ENCODE assay signal across 8 cellular contexts in genomic region chr17:47698749-47699535, GRCh38. TPM values are rescaled to one million over a fixed set of nuclear protein-coding genes. Genes with fewer than 3 reads are reported as not detected.
DNase-seq lines count a peak whose midpoint lies in the region; ATAC-seq, FAIRE-seq and TF ChIP-seq lines count a peak whose summit lies in the region.

No MANE protein-coding gene starts in this region.

- H3K36me3 Mint-ChIP-seq in CD8-positive, alpha-beta memory T cell = peaks cover 0 to 1% (median 0%) of the 10 kb centered on the region in 3 donors

- no peak for ATAC-seq in Right ventricle myocardium inferior

- no peaks in the 10 kb centered on the region for H3K9me3 ChIP-seq in CD8-positive, alpha-beta memory T cell (ENCODE audit: low read length)
- H3K9me3 ChIP-seq in prostate gland = no peaks in the 10 kb centered on the region

- peak; percentile 62 to 98 (median 78) for TF ChIP-seq CTCF in prostate gland (IDR thresholded peaks at IDR 0.05)

- H3K9me3 Mint-ChIP-seq in CD8-positive, alpha-beta memory T cell = no peaks in the 10 kb centered on the region

- peak overlapping the region in 7 of 8 donors; percentile 1 to 89 (median 63) for H3K27ac Mint-ChIP-seq in CD8-positive, alpha-beta memory T cell

- H3K27ac ChIP-seq in CD8-positive, alpha-beta memory T cell (ENCODE audit: low read depth, low read length) = no peak overlapping the region
- H3K27ac ChIP-seq in prostate gland = no peak overlapping the region

- no peaks in the 10 kb centered on the region for H3K27me3 ChIP-seq in CD8-positive, alpha-beta memory T cell (ENCODE audit: insufficient read depth, low read length, poor library complexity, severe bottlenecking)
- no peaks in the 10 kb centered on the region for H3K27me3 ChIP-seq in prostate gland (replicated peaks; ENCODE audit: insufficient read depth)

- TF ChIP-seq POLR2A in prostate gland (IDR thresholded peaks at IDR 0.05) = no peak

- H3K4me1 ChIP-seq in CD8-positive, alpha-beta memory T cell (ENCODE audit: insufficient read depth, low read length) = peaks cover 59% of the 10 kb centered on the region
- H3K4me1 ChIP-seq in prostate gland (replicated peaks) = no peaks in the 10 kb centered on the region

- CTCF ChIA-PET in CD8-positive, alpha-beta memory T cell (lab: Charles Lee) = interaction anchor here (0.7 to 7.2 kb wide), 26 partner anchors 8 to 363 kb away, joined by 3 to 84 read pairs (median 4); partner anchors contain the start of genes KPNB1, SCRN2 and TBX21

- peaks cover 0 to 2% of the 10 kb centered on the region in 2 donors for H3K27me3 Mint-ChIP-seq in CD8-positive, alpha-beta memory T cell

- POLR2A ChIA-PET in CD8-positive, alpha-beta memory T cell (lab: Charles Lee) = interaction anchor here (3.4 kb wide), 1 partner anchor 34 kb away, joined by 20 read pairs; the partner anchor contains the start of gene TBX21

- in situ Hi-C loops in SK-MEL-5 (cut with HindIII; ENCODE audit: low pct_unique_long_range_greater_than_20kb, low sequenced_read_pairs) = no loop called here

- H3K4me3 Mint-ChIP-seq in CD8-positive, alpha-beta memory T cell = peak overlapping the region in 4 of 7 donors; percentile 22 to 84 (median 32)

- H3K4me1 Mint-ChIP-seq in CD8-positive, alpha-beta memory T cell = peaks cover 58 to 74% (median 59%) of the 10 kb centered on the region in 3 donors

- FAIRE-seq in HTR-8/SVneo (lab: Jason Lieb, UNC) = peak; percentile 87

- no peaks in the 10 kb centered on the region for H3K36me3 ChIP-seq in CD8-positive, alpha-beta memory T cell (ENCODE audit: insufficient read depth, low read length)
- H3K36me3 ChIP-seq in prostate gland = no peaks in the 10 kb centered on the region

- intact Hi-C loops in Right ventricle myocardium inferior (cut with DNase I) (loop anchor here (10.0 kb wide), 1 partner anchor 196 kb away; the partner anchor contains the start of gene SP2), prostate gland (cut with DNase I) (loop anchor here (10.0 kb wide), 1 partner anchor 106 kb away; no protein-coding TSS in a partner anchor)

- DNase-seq in CD8-positive, alpha-beta memory T cell = peak; percentile 63 to 85 (median 72)
- peak; percentile 95 for DNase-seq in HTR-8/SVneo (ENCODE audit: insufficient read length, low spot score)
- DNase-seq in SK-MEL-5 (ENCODE audit: low read depth, low spot score) = peak; percentile 63
- DNase-seq in activated naive CD4-positive, alpha-beta T cell treated with Interleukin-2 at 50 U/mL for 16 hours = peak; percentile 87
- peak; percentile 83 for DNase-seq in Right ventricle myocardium inferior (ENCODE audit: missing footprints)
- DNase-seq in prostate gland (ENCODE audit: low spot score) = peak; percentile 22
- no peak for DNase-seq in H4 (ENCODE audit: low spot score)
- DNase-seq in NCI-H510A (lab: John Stamatoyannopoulos, UW) = no peak

- no peak overlapping the region for H3K4me3 ChIP-seq in CD8-positive, alpha-beta memory T cell (ENCODE audit: low read length)
- no peak overlapping the region for H3K4me3 ChIP-seq in prostate gland

- 67% methylated on average over 25 of the region's 25 CpGs for WGBS in prostate gland

RNA-seq across cellular contexts. Expression of gene TBKBP1, which starts 5.0 kb away (rescaled TPM):
- total RNA-seq in CD8-positive, alpha-beta memory T cell = 1 to 10 TPM; 6.6 to 6.7 TPM
- 1.8 TPM for polyA plus RNA-seq in CD8-positive, alpha-beta memory T cell
- total RNA-seq in SK-MEL-5 (2014; rRNA removed; shearing (Covaris generic)) = 7.7 and 8.3 TPM in 2 replicates
- 12.8 and 14.3 TPM in 2 replicates for polyA plus RNA-seq in SK-MEL-5 (2015; cell fraction: cytosol; rRNA removed)
- polyA plus RNA-seq in SK-MEL-5 (2015; cell fraction: nucleus; rRNA removed) = 38.7 and 43.6 TPM in 2 replicates
- total RNA-seq in Right ventricle myocardium inferior (14.2 TPM), prostate gland (10 to 100 TPM in 1 of 2 donors, 1 to 10 TPM in 1; 9.5 to 15.3 TPM)
- total RNA-seq in H4 (2014; rRNA removed; shearing (Covaris generic)) = 7.8 and 13.7 TPM in 2 replicates

RNA-seq across cellular contexts. Expression of gene TBX21, which starts 34.1 kb away (rescaled TPM):
- total RNA-seq in CD8-positive, alpha-beta memory T cell = 10 to 100 TPM; 37.8 to 39.8 TPM
- polyA plus RNA-seq in CD8-positive, alpha-beta memory T cell = 59.6 TPM
- not detected in 2 replicates for total RNA-seq in SK-MEL-5 (2014; rRNA removed; shearing (Covaris generic))
- polyA plus RNA-seq in SK-MEL-5 (2015; cell fraction: cytosol; rRNA removed) = not detected in 2 replicates
- polyA plus RNA-seq in SK-MEL-5 (2015; cell fraction: nucleus; rRNA removed) = not detected in 2 replicates
- total RNA-seq in Right ventricle myocardium inferior (0.27 TPM), prostate gland (under 1 TPM; 0.27 to 0.45 TPM)
- 0.10 TPM in 1 of 2 replicates, not detected in the other for total RNA-seq in H4 (2014; rRNA removed; shearing (Covaris generic))

RNA-seq across cellular contexts. Expression of gene KPNB1, which starts 49.2 kb away (rescaled TPM):
- 100 to 1,000 TPM; 907 to 915 TPM for total RNA-seq in CD8-positive, alpha-beta memory T cell
- 35.9 TPM for polyA plus RNA-seq in CD8-positive, alpha-beta memory T cell
- total RNA-seq in SK-MEL-5 (2014; rRNA removed; shearing (Covaris generic)) = 286 and 297 TPM in 2 replicates
- polyA plus RNA-seq in SK-MEL-5 (2015; cell fraction: cytosol; rRNA removed) = 222 and 307 TPM in 2 replicates
- polyA plus RNA-seq in SK-MEL-5 (2015; cell fraction: nucleus; rRNA removed) = 191 and 217 TPM in 2 replicates
- total RNA-seq in Right ventricle myocardium inferior (166 TPM), prostate gland (100 to 1,000 TPM; 148 to 239 TPM)
- 381 and 436 TPM in 2 replicates for total RNA-seq in H4 (2014; rRNA removed; shearing (Covaris generic))

Comparison
In these comparisons a context has a peak if more than half of its experiments do, and no peak if none do; other contexts are left out.
1. DNase-seq: peak in CD8-positive, alpha-beta memory T cell (5 of 5), HTR-8/SVneo (single experiment), SK-MEL-5 (single experiment), activated naive CD4-positive, alpha-beta T cell treated with Interleukin-2 at 50 U/mL for 16 hours (single experiment), Right ventricle myocardium inferior (single experiment) and prostate gland (single experiment); none in H4 (single experiment) and NCI-H510A (single experiment).
2. RNA of gene TBX21, which starts 34.1 kb away (total RNA-seq): 37.8 to 39.8 TPM in CD8-positive, alpha-beta memory T cell; 0.27 to 0.45 TPM in prostate gland, 0.27 TPM in Right ventricle myocardium inferior (single experiment), 0.10 TPM in H4 and not detected in SK-MEL-5; every median in the first group is over 10 times any median in the second.